In genomic region chr18:9716780-9717563, GRCh38 we compare ENCODE assay signal across 1 cellular context.
TF ChIP-seq lines count a peak whose summit lies in the region.

No MANE protein-coding gene starts in this region.

TF ChIP-seq in K562, 482 proteins besides CTCF, POLR2A, EP300 and RAD21 (continued from another document):
- TF ChIP-seq BCOR (IDR thresholded peaks at IDR 0.05) = 0 out of 2 replicates have a peak, but pooled peaks have one; percentile 51
- TF ChIP-seq ZHX1 (conservative IDR thresholded peaks at IDR 0.05; ENCODE audit: low read length) = no peak
- TF ChIP-seq NCOA6 (IDR thresholded peaks at IDR 0.05) = no peak
- TF ChIP-seq ARID2 (IDR thresholded peaks at IDR 0.05) = no peak
- TF ChIP-seq ZFPM2 (CRISPR knock-in tag; IDR thresholded peaks at IDR 0.05) = no peak
